Comparison of ENCODE assay signal across 15 cellular contexts in genomic region chr9:3769646-3770045, GRCh38.
"Had no signal": no experiment of that assay in that cellular context is flagged by ENCODE, and none has a peak within 500 bp of the region (broad histone marks: within the 10 kb centered on the region; RNA-seq: fewer than 3 reads in every experiment).

No MANE protein-coding gene starts in this region.

- H3K9me3 ChIP-seq: adrenal gland, gastroesophageal sphincter, heart right ventricle had no signal

- H3K27ac ChIP-seq: parathyroid adenoma had no signal

- H3K27me3 ChIP-seq: adrenal gland, gastroesophageal sphincter had no signal

- H3K4me1 ChIP-seq: adrenal gland, gastroesophageal sphincter, heart right ventricle, parathyroid adenoma had no signal

- H3K9ac ChIP-seq: parathyroid adenoma had no signal

- H3K79me2 ChIP-seq: parathyroid adenoma had no signal

- DNase-seq: activated CD4-positive, alpha-beta memory T cell treated with anti-CD3 and anti-CD28 coated beads, Interleukin-2, amount 10 ng/mL, durations not matched to agents 7 days and 5 days; activated CD4-positive, alpha-beta T cell treated with anti-CD3 and anti-CD28 coated beads for 4 hours; activated effector memory CD4-positive, alpha-beta T cell treated with Interleukin-2 at 50 U/mL for 16 hours; activated naive CD4-positive, alpha-beta T cell treated with anti-CD3 and anti-CD28 coated beads, Interleukin-2, amount 50 U/mL, for 16 hours; activated T-cell treated with anti-CD3 and anti-CD28 coated beads, Interleukin-2, amount 50 U/mL, for 4 hours; caudate nucleus; effector memory CD4-positive, alpha-beta T cell; heart right ventricle; left colon; naive thymus-derived CD8-positive, alpha-beta T cell; T-helper 17 cell had no signal

- H3K36me3 ChIP-seq: adrenal gland, gastroesophageal sphincter, heart right ventricle had no signal

- H3K4me3 ChIP-seq: adrenal gland, gastroesophageal sphincter, heart right ventricle had no signal

- ATAC-seq: activated T-cell treated with anti-CD3 and anti-CD28 coated beads, Interleukin-2, amount 50 U/mL, for 4 hours; left colon; naive thymus-derived CD8-positive, alpha-beta T cell; stimulated activated memory B cell treated with anti-CD40 and anti-IgM and Interleukin-4, amounts not matched to agents 10 μg/mL and 1 μg/mL and 100 μg/mL, for 72 hours; T-helper 17 cell had no signal

- H2AFZ ChIP-seq: parathyroid adenoma had no signal
